ENCODE assay signal across 14 cellular contexts in the genomic region with DNA sequence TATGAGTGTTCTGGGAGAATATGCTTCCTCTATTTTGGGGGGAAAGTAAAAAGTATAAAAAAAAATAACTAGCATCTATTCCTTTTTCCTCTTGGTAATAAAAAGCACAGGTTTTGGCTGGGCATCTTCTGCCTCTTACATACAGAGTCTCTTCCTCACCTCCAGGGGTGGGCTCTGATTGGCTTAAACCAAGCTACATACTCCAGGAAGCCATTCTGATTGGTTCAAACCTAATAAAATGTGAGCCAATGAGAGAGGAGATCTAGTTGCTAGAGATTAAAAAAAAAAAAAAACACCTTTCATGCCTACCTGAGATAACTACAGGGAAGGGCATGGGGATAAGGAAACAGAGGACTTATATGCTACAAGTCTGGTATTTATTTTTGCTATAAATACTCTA.
A peak's percentile ranks its signal among the peaks of the same experiment; 100 is the strongest.
DNase-seq lines count a peak whose midpoint lies in the region; ATAC-seq, FAIRE-seq and TF ChIP-seq lines count a peak whose summit lies in the region.
"Had no signal": no experiment of that assay in that cellular context is flagged by ENCODE, and none has a peak within 500 bp of the region (broad histone marks: within the 10 kb centered on the region; RNA-seq: fewer than 3 reads in every experiment).

No MANE protein-coding gene starts in this region.

- H3K27ac ChIP-seq in BLaER1 = no peak overlapping the region
- no peak overlapping the region for H3K27ac ChIP-seq in Karpas-422 (ENCODE audit: low read length)
- H3K27ac ChIP-seq in smooth muscle cell (ENCODE audit: low read depth) = no peak overlapping the region
- no peak overlapping the region for H3K27ac ChIP-seq in foreskin keratinocyte

- H3K9ac ChIP-seq in BLaER1 = no peak overlapping the region
- H3K9ac ChIP-seq in Karpas-422 (ENCODE audit: low read length) = no peak overlapping the region
- no peak overlapping the region for H3K9ac ChIP-seq in smooth muscle cell (ENCODE audit: low read depth)

- H3K79me2 ChIP-seq in Karpas-422 (ENCODE audit: low read length) (no peaks in the 10 kb centered on the region), smooth muscle cell (ENCODE audit: low read depth) (no peaks in the 10 kb centered on the region)

- no peaks in the 10 kb centered on the region for H3K36me3 ChIP-seq in BLaER1
- H3K36me3 ChIP-seq in Karpas-422 (ENCODE audit: insufficient read depth, low read length) = no peaks in the 10 kb centered on the region
- no peaks in the 10 kb centered on the region for H3K36me3 ChIP-seq in smooth muscle cell (ENCODE audit: low read depth)
- H3K36me3 ChIP-seq: HAP-1 had no signal

- H2AFZ ChIP-seq in Karpas-422 (ENCODE audit: low read length) (no peak overlapping the region), smooth muscle cell (ENCODE audit: low read depth) (no peak overlapping the region)
- H2AFZ ChIP-seq: GM23338 had no signal

- H3K4me1 ChIP-seq in BLaER1 = peaks cover 22% of the 10 kb centered on the region
- no peaks in the 10 kb centered on the region for H3K4me1 ChIP-seq in Karpas-422 (ENCODE audit: low read length)
- no peaks in the 10 kb centered on the region for H3K4me1 ChIP-seq in smooth muscle cell (ENCODE audit: low read depth)
- H3K4me1 ChIP-seq in foreskin keratinocyte = no peaks in the 10 kb centered on the region
- H3K4me1 ChIP-seq: HAP-1 had no signal

- no peaks in the 10 kb centered on the region for H3F3A ChIP-seq in smooth muscle cell (ENCODE audit: low read depth)

- DNase-seq in Karpas-422 = peak; percentile 56
- peak; percentile 5 for DNase-seq in RCC 7860 (ENCODE audit: low spot score)
- no peak for DNase-seq in smooth muscle cell (lab: John Stamatoyannopoulos, UW; ENCODE audit: unreplicated experiment)
- DNase-seq in NCI-H774 (lab: John Stamatoyannopoulos, UW) = no peak
- no peak for DNase-seq in foreskin keratinocyte
- DNase-seq in HK-2 (ENCODE audit: unreplicated experiment) = no peak
- DNase-seq: Calu3; CD4-positive, alpha-beta T cell; DMS79 had no signal

- H4K20me1 ChIP-seq in BLaER1 = no peaks in the 10 kb centered on the region
- no peaks in the 10 kb centered on the region for H4K20me1 ChIP-seq in Karpas-422 (ENCODE audit: insufficient read depth, low read depth, low read length)
- no peaks in the 10 kb centered on the region for H4K20me1 ChIP-seq in smooth muscle cell (ENCODE audit: low read depth)

- no peaks in the 10 kb centered on the region for H3K27me3 ChIP-seq in BLaER1
- no peaks in the 10 kb centered on the region for H3K27me3 ChIP-seq in Karpas-422 (ENCODE audit: low read length)
- H3K27me3 ChIP-seq in smooth muscle cell (ENCODE audit: low read depth) = no peaks in the 10 kb centered on the region
- H3K27me3 ChIP-seq in foreskin keratinocyte = no peaks in the 10 kb centered on the region

- H3K4me2 ChIP-seq in BLaER1 = peak overlapping the region; percentile 56; the same call in 1 of the 2 replicates
- no peak overlapping the region for H3K4me2 ChIP-seq in Karpas-422 (ENCODE audit: low read depth, low read length, poor library complexity, severe bottlenecking)
- H3K4me2 ChIP-seq in smooth muscle cell = peak overlapping the region; percentile 6
- H3K4me2 ChIP-seq: GM23338 had no signal

- TF ChIP-seq CTCF in smooth muscle cell (IDR thresholded peaks at IDR 0.05; ENCODE audit: borderline replicate concordance, insufficient read depth, poor library complexity, severe bottlenecking) (no peak), foreskin keratinocyte (conservative IDR thresholded peaks at IDR 0.05) (no peak)

- no peak overlapping the region for H3K4me3 ChIP-seq in BLaER1
- H3K4me3 ChIP-seq in Karpas-422 (ENCODE audit: low read length) = no peak overlapping the region
- no peak overlapping the region for H3K4me3 ChIP-seq in smooth muscle cell
- H3K4me3 ChIP-seq: GM23338, HAP-1 had no signal

- no peak for FAIRE-seq in RCC 7860 (lab: Jason Lieb, UNC)
- FAIRE-seq: GM12891, HepG2 had no signal

- H3K9me2 ChIP-seq in Karpas-422 (replicated peaks; ENCODE audit: insufficient read depth, low read length) = no peaks in the 10 kb centered on the region

- ATAC-seq in foreskin keratinocyte = no peak
- ATAC-seq: GM23338, HepG2 had no signal

- H3K9me3 ChIP-seq in BLaER1 (no peaks in the 10 kb centered on the region), Karpas-422 (ENCODE audit: low read length) (no peaks in the 10 kb centered on the region), smooth muscle cell (replicated peaks; ENCODE audit: low read depth) (no peaks in the 10 kb centered on the region)
- H3K9me3 ChIP-seq: HAP-1 had no signal

Comparison
In these comparisons a context has a peak if more than half of its experiments do, and no peak if none do; other contexts are left out.
1. DNase-seq: peak in Karpas-422 (single experiment) and RCC 7860 (single experiment); none in smooth muscle cell (single experiment), NCI-H774 (single experiment), foreskin keratinocyte (0 of 2) and HK-2 (single experiment).